In the genomic region with DNA sequence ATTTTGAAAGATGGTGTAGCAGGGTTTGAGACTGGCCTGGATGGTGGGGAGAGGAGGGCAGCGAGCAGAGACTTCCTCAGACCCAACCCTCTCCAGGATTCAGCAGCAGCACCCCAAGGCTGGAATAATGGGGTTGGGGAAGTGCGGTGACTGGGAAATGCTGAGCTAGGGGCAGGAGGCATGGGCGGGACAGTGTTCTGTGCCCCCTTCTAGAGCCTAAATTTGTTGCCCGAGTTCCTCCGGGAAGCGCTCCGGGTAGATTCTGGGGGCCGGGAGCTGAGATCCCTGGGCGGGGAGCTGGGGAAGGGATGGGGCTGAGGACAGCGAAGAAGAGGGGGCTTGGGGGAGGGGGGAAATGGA, we compare ENCODE assay signal across 1 cellular context.
TF ChIP-seq lines count a peak whose summit lies in the region.

Gene CHAT (plus strand): TSS at position 156 of the 360 bp plus-strand sequence. CDS start 153 bp downstream, at position 309.

TF ChIP-seq in SK-N-SH, 30 proteins besides CTCF, POLR2A, EP300 and RAD21 (continued from another document):
- TF ChIP-seq REST (IDR thresholded peaks at IDR 0.05; ENCODE audit: low read depth, low read length), result no peak
